ENCODE assay signal across 1 cellular context in the genomic region with DNA sequence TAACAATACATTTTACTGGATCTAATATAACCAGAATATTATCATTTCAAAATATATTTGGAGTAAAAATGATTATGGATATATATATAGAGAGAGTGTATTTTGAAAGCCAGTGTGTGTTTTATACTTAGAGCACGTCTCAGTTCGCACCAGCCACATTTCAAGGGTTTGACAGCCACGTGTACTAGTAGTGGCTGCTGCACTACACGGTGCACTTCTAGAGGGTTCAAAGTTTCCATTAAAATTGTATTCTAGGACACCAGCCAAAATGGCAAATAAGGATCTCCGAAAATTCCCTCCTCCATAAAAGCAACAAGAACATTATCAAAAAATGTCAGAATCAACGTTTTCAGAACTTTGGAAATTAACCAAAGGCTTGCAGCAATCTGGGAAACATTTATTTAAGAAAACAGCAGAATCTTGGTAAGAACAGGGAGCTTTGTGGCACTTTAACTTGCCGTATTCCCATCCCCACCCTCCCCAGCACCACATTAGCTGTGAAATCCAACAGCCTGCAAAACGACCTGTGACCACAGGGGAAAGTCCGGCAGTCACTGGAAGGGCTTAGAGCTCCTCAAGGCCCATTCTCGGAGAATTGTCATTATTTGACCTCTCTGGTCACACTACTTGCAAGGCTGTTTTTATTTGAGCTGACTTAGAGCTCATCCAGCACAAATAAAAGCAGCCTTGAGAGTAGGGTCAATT.
TF ChIP-seq lines count a peak whose summit lies in the region.

No MANE protein-coding gene starts in this region.

TF ChIP-seq in K562, 482 proteins besides CTCF, POLR2A, EP300 and RAD21:
- TF ChIP-seq ZNF561 (CRISPR knock-in tag; conservative IDR thresholded peaks at IDR 0.05): no peak
- no peak for TF ChIP-seq FOXJ2 (tag; IDR thresholded peaks at IDR 0.05)
- no peak for TF ChIP-seq TEAD4 (IDR thresholded peaks at IDR 0.05; ENCODE audit: low read length)
- TF ChIP-seq TEAD4 (CRISPR knock-in tag; IDR thresholded peaks at IDR 0.05; ENCODE audit: borderline replicate concordance): no peak
- no peak for TF ChIP-seq NR4A1 (CRISPR knock-in tag; IDR thresholded peaks at IDR 0.05)
- TF ChIP-seq NR4A1 (tag; IDR thresholded peaks at IDR 0.05): no peak
- TF ChIP-seq, protein P1, sequence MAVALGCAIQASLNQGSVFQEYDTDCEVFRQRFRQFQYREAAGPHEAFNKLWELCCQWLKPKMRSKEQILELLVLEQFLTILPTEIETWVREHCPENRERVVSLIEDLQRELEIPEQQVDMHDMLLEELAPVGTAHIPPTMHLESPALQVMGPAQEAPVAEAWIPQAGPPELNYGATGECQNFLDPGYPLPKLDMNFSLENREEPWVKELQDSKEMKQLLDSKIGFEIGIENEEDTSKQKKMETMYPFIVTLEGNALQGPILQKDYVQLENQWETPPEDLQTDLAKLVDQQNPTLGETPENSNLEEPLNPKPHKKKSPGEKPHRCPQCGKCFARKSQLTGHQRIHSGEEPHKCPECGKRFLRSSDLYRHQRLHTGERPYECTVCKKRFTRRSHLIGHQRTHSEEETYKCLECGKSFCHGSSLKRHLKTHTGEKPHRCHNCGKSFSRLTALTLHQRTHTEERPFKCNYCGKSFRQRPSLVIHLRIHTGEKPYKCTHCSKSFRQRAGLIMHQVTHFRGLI (CRISPR knock-in tag; IDR thresholded peaks at IDR 0.05): no peak
- TF ChIP-seq ZBTB26 (CRISPR knock-in tag; IDR thresholded peaks at IDR 0.05): no peak
- TF ChIP-seq POLR3A (IDR thresholded peaks at IDR 0.05; ENCODE audit: borderline replicate concordance, extremely low read depth, insufficient read depth, insufficient read length): no peak
- no peak for TF ChIP-seq ZNF384 (IDR thresholded peaks at IDR 0.05; ENCODE audit: low read depth, low read length)
- no peak for TF ChIP-seq CAMTA2 (CRISPR knock-in tag; conservative IDR thresholded peaks at IDR 0.05)
- no peak for TF ChIP-seq POLR2G (IDR thresholded peaks at IDR 0.05; ENCODE audit: low read depth, low read length)
- no peak for TF ChIP-seq BMI1 (IDR thresholded peaks at IDR 0.05; ENCODE audit: low read length)
- TF ChIP-seq, protein P2, sequence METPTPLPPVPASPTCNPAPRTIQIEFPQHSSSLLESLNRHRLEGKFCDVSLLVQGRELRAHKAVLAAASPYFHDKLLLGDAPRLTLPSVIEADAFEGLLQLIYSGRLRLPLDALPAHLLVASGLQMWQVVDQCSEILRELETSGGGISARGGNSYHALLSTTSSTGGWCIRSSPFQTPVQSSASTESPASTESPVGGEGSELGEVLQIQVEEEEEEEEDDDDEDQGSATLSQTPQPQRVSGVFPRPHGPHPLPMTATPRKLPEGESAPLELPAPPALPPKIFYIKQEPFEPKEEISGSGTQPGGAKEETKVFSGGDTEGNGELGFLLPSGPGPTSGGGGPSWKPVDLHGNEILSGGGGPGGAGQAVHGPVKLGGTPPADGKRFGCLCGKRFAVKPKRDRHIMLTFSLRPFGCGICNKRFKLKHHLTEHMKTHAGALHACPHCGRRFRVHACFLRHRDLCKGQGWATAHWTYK (CRISPR knock-in tag; IDR thresholded peaks at IDR 0.05): no peak
- TF ChIP-seq, protein P3, sequence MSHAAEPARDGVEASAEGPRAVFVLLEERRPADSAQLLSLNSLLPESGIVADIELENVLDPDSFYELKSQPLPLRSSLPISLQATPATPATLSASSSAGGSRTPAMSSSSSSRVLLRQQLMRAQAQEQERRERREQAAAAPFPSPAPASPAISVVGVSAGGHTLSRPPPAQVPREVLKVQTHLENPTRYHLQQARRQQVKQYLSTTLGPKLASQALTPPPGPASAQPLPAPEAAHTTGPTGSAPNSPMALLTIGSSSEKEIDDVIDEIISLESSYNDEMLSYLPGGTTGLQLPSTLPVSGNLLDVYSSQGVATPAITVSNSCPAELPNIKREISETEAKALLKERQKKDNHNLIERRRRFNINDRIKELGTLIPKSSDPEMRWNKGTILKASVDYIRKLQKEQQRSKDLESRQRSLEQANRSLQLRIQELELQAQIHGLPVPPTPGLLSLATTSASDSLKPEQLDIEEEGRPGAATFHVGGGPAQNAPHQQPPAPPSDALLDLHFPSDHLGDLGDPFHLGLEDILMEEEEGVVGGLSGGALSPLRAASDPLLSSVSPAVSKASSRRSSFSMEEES (CRISPR knock-in tag; IDR thresholded peaks at IDR 0.05): no peak
